ENCODE assay signal across 8 cellular contexts in the genomic region with DNA sequence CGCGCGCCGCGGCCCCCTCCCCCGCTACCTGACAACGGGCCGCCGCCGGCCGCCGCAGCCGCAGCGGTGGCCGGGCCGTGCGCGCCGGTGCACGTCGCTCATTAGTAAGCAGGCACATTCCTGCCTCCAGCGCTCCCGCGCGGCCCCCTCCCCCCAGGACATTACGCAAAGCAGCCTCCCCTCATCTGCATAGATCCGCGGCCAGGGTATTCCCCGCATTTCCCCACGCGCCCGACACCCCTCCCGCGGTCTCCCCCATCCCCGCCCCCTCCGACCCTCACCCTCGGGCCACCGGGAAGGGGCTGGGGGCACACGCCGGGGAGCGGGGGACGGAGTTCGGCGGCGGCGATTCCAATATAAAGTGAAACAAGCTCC. TPM values are rescaled to one million over a fixed set of nuclear protein-coding genes. Genes with fewer than 3 reads are reported as not detected.
DNase-seq lines count a peak whose midpoint lies in the region; ATAC-seq and TF ChIP-seq lines count a peak whose summit lies in the region.

A gene with protein sequence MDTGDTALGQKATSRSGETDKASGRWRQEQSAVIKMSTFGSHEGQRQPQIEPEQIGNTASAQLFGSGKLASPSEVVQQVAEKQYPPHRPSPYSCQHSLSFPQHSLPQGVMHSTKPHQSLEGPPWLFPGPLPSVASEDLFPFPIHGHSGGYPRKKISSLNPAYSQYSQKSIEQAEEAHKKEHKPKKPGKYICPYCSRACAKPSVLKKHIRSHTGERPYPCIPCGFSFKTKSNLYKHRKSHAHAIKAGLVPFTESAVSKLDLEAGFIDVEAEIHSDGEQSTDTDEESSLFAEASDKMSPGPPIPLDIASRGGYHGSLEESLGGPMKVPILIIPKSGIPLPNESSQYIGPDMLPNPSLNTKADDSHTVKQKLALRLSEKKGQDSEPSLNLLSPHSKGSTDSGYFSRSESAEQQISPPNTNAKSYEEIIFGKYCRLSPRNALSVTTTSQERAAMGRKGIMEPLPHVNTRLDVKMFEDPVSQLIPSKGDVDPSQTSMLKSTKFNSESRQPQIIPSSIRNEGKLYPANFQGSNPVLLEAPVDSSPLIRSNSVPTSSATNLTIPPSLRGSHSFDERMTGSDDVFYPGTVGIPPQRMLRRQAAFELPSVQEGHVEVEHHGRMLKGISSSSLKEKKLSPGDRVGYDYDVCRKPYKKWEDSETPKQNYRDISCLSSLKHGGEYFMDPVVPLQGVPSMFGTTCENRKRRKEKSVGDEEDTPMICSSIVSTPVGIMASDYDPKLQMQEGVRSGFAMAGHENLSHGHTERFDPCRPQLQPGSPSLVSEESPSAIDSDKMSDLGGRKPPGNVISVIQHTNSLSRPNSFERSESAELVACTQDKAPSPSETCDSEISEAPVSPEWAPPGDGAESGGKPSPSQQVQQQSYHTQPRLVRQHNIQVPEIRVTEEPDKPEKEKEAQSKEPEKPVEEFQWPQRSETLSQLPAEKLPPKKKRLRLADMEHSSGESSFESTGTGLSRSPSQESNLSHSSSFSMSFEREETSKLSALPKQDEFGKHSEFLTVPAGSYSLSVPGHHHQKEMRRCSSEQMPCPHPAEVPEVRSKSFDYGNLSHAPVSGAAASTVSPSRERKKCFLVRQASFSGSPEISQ (N-terminal part only) (minus strand): TSS at position 106 of the 375 bp plus-strand sequence. CDS start 170,438 bp downstream, outside the sequence.

- CTCF ChIA-PET in IMR-90 (lab: Yijun Ruan, JAX) = interaction anchor here (0.6 kb wide), 1 partner anchor 466 kb away, joined by 3 read pairs; no protein-coding TSS in a partner anchor

- peak within 1 kb of the TSS; percentile 92 for H3K9ac ChIP-seq in IMR-90 (ENCODE audit: low read depth, low read length)

- peak within 1 kb of the TSS; percentile 98 for H3K23ac ChIP-seq in IMR-90 (ENCODE audit: low read depth, low read length)

- H3K4ac ChIP-seq in IMR-90 (ENCODE audit: low read depth, low read length) = peak within 1 kb of the TSS; percentile 92

- H2AK5ac ChIP-seq in IMR-90 (ENCODE audit: low read depth, low read length) = peak within 1 kb of the TSS; percentile 80

- peaks cover 6% of the 10 kb centered on the region for H3K9me1 ChIP-seq in IMR-90 (ENCODE audit: insufficient read depth, low read length)

- peak; percentile 73 to 83 (median 76) for DNase-seq in CD4-positive, CD25-positive, alpha-beta regulatory T cell
- DNase-seq in IMR-90 (peak; percentile 87), T-helper 17 cell (peak; percentile 82 to 84 (median 83)), adrenal gland (peak; percentile 91 to 95 (median 93)), left ventricle myocardium inferior (peak; percentile 87), psoas muscle (peak; percentile 88 to 93), uterus (peak; percentile 85 to 91)

- H3K4me3 Mint-ChIP-seq in CD4-positive, CD25-positive, alpha-beta regulatory T cell = peak within 1 kb of the TSS; percentile 99 to 100 (median 100)
- peak within 1 kb of the TSS; percentile 91 for H3K4me3 Mint-ChIP-seq in T-helper 17 cell

- peaks cover 0 to 2% (median 0%) of the 10 kb centered on the region in 7 donors for H3K9me3 Mint-ChIP-seq in CD4-positive, CD25-positive, alpha-beta regulatory T cell

- POLR2A ChIA-PET in IMR-90 (lab: Charles Lee; ENCODE audit: unreplicated experiment) = no interaction called here

- intact Hi-C loops in IMR-90 (cut with micrococcal nuclease) = loop anchor here (1.0 to 5.0 kb wide), 5 partner anchors 82 to 252 kb away; no protein-coding TSS in a partner anchor
- intact Hi-C loops in adrenal gland (cut with DNase I) = loop anchor here (10.0 kb wide), 2 partner anchors 60 to 250 kb away; no protein-coding TSS in a partner anchor
- intact Hi-C loops in left ventricle myocardium inferior (cut with micrococcal nuclease) = loop anchor here (10.0 kb wide), 1 partner anchor 50 kb away; no protein-coding TSS in a partner anchor
- intact Hi-C loops in psoas muscle (cut with DNase I) = loop anchor here (2.0 to 5.0 kb wide), 5 partner anchors 18 to 243 kb away; no protein-coding TSS in a partner anchor
- intact Hi-C loops in uterus (cut with DNase I; ENCODE audit: low total_unique reads) = no loop called here

- H3K14ac ChIP-seq in IMR-90 (replicated peaks; ENCODE audit: low read depth, low read length) = peak within 1 kb of the TSS; percentile 96

- peak; percentile 20; the same call in 1 of the 2 replicates for TF ChIP-seq CTCF in IMR-90 (conservative IDR thresholded peaks at IDR 0.05; ENCODE audit: low read depth, low read length)
- peak in 1 of 6 experiments; percentile 45 for TF ChIP-seq CTCF in adrenal gland (IDR thresholded peaks at IDR 0.05)
- TF ChIP-seq CTCF in left ventricle myocardium inferior (IDR thresholded peaks at IDR 0.05; ENCODE audit: borderline replicate concordance) = peak; percentile 31
- no peak for TF ChIP-seq CTCF in psoas muscle (IDR thresholded peaks at IDR 0.05)
- peak in 2 of 4 experiments; percentile 33 to 45 for TF ChIP-seq CTCF in uterus (IDR thresholded peaks at IDR 0.05)

- peak within 1 kb of the TSS; percentile 88 for H2BK5ac ChIP-seq in IMR-90 (ENCODE audit: low read depth, low read length, poor library complexity, severe bottlenecking)

- in situ Hi-C loops in IMR-90 (cut with MboI; ENCODE audit: low sequenced_read_pairs) = no loop called here

- H2AFZ ChIP-seq in IMR-90 (replicated peaks; ENCODE audit: low read length, poor library complexity) = peak within 1 kb of the TSS; percentile 96

- H3K18ac ChIP-seq in IMR-90 (ENCODE audit: low read depth, low read length) = peak within 1 kb of the TSS; percentile 90

- dilution Hi-C loops in IMR-90 (cut with HindIII; ENCODE audit: low sequenced_read_pairs, unreplicated experiment) = no loop called here

- H3K4me2 ChIP-seq in IMR-90 (ENCODE audit: low read depth, low read length) = peak within 1 kb of the TSS; percentile 95

- peak within 1 kb of the TSS; percentile 62 to 83 for H4K8ac ChIP-seq in IMR-90 (ENCODE audit: low read depth in 2 of 2, low read length in 2 of 2)

- peak within 1 kb of the TSS; percentile 95 for H3K4me3 ChIP-seq in CD4-positive, CD25-positive, alpha-beta regulatory T cell (ENCODE audit: low read depth, low read length)
- H3K4me3 ChIP-seq in IMR-90 (ENCODE audit: insufficient read depth, low read depth, low read length) (peak within 1 kb of the TSS; percentile 74), adrenal gland (peak within 1 kb of the TSS; percentile 68 to 94 (median 90)), left ventricle myocardium inferior (peak within 1 kb of the TSS; percentile 93), psoas muscle (peak within 1 kb of the TSS; percentile 94), uterus (peak within 1 kb of the TSS; percentile 95 to 98)

- peak within 1 kb of the TSS; percentile 72; the same call in 1 of the 3 replicates for H2BK15ac ChIP-seq in IMR-90 (ENCODE audit: low read depth, low read length)

- H3K4me1 ChIP-seq in CD4-positive, CD25-positive, alpha-beta regulatory T cell (ENCODE audit: control insufficient read depth, insufficient read depth, low read length, poor library complexity, severe bottlenecking) = peaks cover 46% of the 10 kb centered on the region
- H3K4me1 ChIP-seq in IMR-90 (ENCODE audit: control insufficient read depth, insufficient read depth, low read length) = peaks cover 8% of the 10 kb centered on the region
- H3K4me1 ChIP-seq in adrenal gland (replicated peaks in 1 of 2) = peaks cover 10 to 22% of the 10 kb centered on the region in 2 donors
- H3K4me1 ChIP-seq in left ventricle myocardium inferior = peaks cover 57% of the 10 kb centered on the region
- peaks cover 39% of the 10 kb centered on the region for H3K4me1 ChIP-seq in psoas muscle
- no peaks in the 10 kb centered on the region for H3K4me1 ChIP-seq in uterus

- peak within 1 kb of the TSS; percentile 86 for H2BK120ac ChIP-seq in IMR-90 (ENCODE audit: low read depth, low read length)

- ATAC-seq in CD4-positive, CD25-positive, alpha-beta regulatory T cell (ENCODE audit: low read depth in 2 of 2) = peak; percentile 30 to 38
- ATAC-seq in GM21367 (IDR thresholded peaks at IDR 0.05; ENCODE audit: unreplicated experiment) (peak; percentile 18), IMR-90 (ENCODE audit: low read depth) (peak; percentile 37), T-helper 17 cell (peak; percentile 44), psoas muscle (peak; percentile 59 to 65 (median 62))

- H3K56ac ChIP-seq in IMR-90 (ENCODE audit: extremely low read depth, insufficient read depth, low read length) = peak within 1 kb of the TSS; percentile 92

- peak within 1 kb of the TSS; percentile 99 for H3K27ac ChIP-seq in CD4-positive, CD25-positive, alpha-beta regulatory T cell (ENCODE audit: insufficient read depth, low read length, poor library complexity, severe bottlenecking)
- H3K27ac ChIP-seq in IMR-90 (ENCODE audit: insufficient read depth, low read length) = peak within 1 kb of the TSS; percentile 93
- H3K27ac ChIP-seq in adrenal gland = peak within 1 kb of the TSS; percentile 99 to 100 (median 99)
- peak within 1 kb of the TSS; percentile 98 for H3K27ac ChIP-seq in left ventricle myocardium inferior (replicated peaks)
- H3K27ac ChIP-seq in psoas muscle = peak within 1 kb of the TSS; percentile 99
- peak within 1 kb of the TSS; percentile 95 to 100 for H3K27ac ChIP-seq in uterus

- H3K4me1 Mint-ChIP-seq in CD4-positive, CD25-positive, alpha-beta regulatory T cell = peaks cover 22 to 53% (median 37%) of the 10 kb centered on the region in 4 donors
- H3K4me1 Mint-ChIP-seq in T-helper 17 cell = peaks cover 37% of the 10 kb centered on the region

- H2BK20ac ChIP-seq in IMR-90 (ENCODE audit: low read depth, low read length) = peak within 1 kb of the TSS; percentile 21; the same call in 1 of the 2 replicates

- H3K36me3 Mint-ChIP-seq in CD4-positive, CD25-positive, alpha-beta regulatory T cell = no peaks in the 10 kb centered on the region
- H3K36me3 Mint-ChIP-seq in T-helper 17 cell (ENCODE audit: low read depth) = no peaks in the 10 kb centered on the region

- TF ChIP-seq POLR2A in IMR-90 (IDR thresholded peaks at IDR 0.05; ENCODE audit: low read depth, low read length) (peak; percentile 79), adrenal gland (IDR thresholded peaks at IDR 0.05) (no peak), uterus (IDR thresholded peaks at IDR 0.05) (peak; percentile 7 to 14)

- H3K27ac Mint-ChIP-seq in CD4-positive, CD25-positive, alpha-beta regulatory T cell = peak within 1 kb of the TSS; percentile 98 to 100 (median 99)
- H3K27ac Mint-ChIP-seq in T-helper 17 cell = peak within 1 kb of the TSS; percentile 94

- TF ChIP-seq RAD21 in IMR-90 (IDR thresholded peaks at IDR 0.05; ENCODE audit: low read length) = peak; percentile 13; the same call in 1 of the 2 replicates

- peak within 1 kb of the TSS; percentile 94 for H2AK9ac ChIP-seq in IMR-90 (replicated peaks; ENCODE audit: low read depth, low read length, poor library complexity)

- H4K5ac ChIP-seq in IMR-90 (ENCODE audit: low read depth, low read length) = peak within 1 kb of the TSS; percentile 72

- no TSS peak for BruUV-seq in IMR-90 (replicated peaks; lab: Mats Ljungman, UMichigan)

- peaks cover 18% of the 10 kb centered on the region for H3K27me3 Mint-ChIP-seq in CD4-positive, CD25-positive, alpha-beta regulatory T cell
- no peaks in the 10 kb centered on the region for H3K27me3 Mint-ChIP-seq in T-helper 17 cell

- peak within 1 kb of the TSS; percentile 90 for H4K91ac ChIP-seq in IMR-90 (ENCODE audit: insufficient read depth, low read depth, low read length)

- H4K20me1 ChIP-seq in IMR-90 (ENCODE audit: insufficient read depth, low read length) = peaks cover 11% of the 10 kb centered on the region

- peaks cover 6 to 24% of the 10 kb centered on the region in 2 experiments; a peak in 3 of 4 replicates for H3K79me1 ChIP-seq in IMR-90 (ENCODE audit: low read depth in 1 of 2, low read length in 2 of 2)

- no peaks in the 10 kb centered on the region for H3K9me3 ChIP-seq in CD4-positive, CD25-positive, alpha-beta regulatory T cell (ENCODE audit: control insufficient read depth in 2 of 2, low read length in 2 of 2)
- no peaks in the 10 kb centered on the region for H3K9me3 ChIP-seq in IMR-90 (ENCODE audit: control insufficient read depth, insufficient read depth, low read length)
- H3K9me3 ChIP-seq in T-helper 17 cell (ENCODE audit: control insufficient read depth, low read length, poor library complexity, severe bottlenecking) = no peaks in the 10 kb centered on the region
- H3K9me3 ChIP-seq in adrenal gland (replicated peaks in 1 of 3) = no peaks in the 10 kb centered on the region
- no peaks in the 10 kb centered on the region for H3K9me3 ChIP-seq in left ventricle myocardium inferior (replicated peaks)
- H3K9me3 ChIP-seq in psoas muscle = no peaks in the 10 kb centered on the region
- no peaks in the 10 kb centered on the region for H3K9me3 ChIP-seq in uterus

- no peaks in the 10 kb centered on the region for H3K36me3 ChIP-seq in CD4-positive, CD25-positive, alpha-beta regulatory T cell (ENCODE audit: control insufficient read depth, insufficient read depth, low read length)
- no peaks in the 10 kb centered on the region for H3K36me3 ChIP-seq in IMR-90 (ENCODE audit: control insufficient read depth, insufficient read depth, low read length)
- no peaks in the 10 kb centered on the region for H3K36me3 ChIP-seq in adrenal gland (replicated peaks in 1 of 2)
- no peaks in the 10 kb centered on the region for H3K36me3 ChIP-seq in left ventricle myocardium inferior
- no peaks in the 10 kb centered on the region for H3K36me3 ChIP-seq in psoas muscle (ENCODE audit: insufficient read depth in 1 of 2, low read depth in 1 of 2)
- H3K36me3 ChIP-seq in uterus = no peaks in the 10 kb centered on the region

- 0% methylated on average over 18 of the region's 46 CpGs; no CpG with 5 or more reads in 1 of the 2 experiments for WGBS in IMR-90 (ENCODE audit: extremely low coverage in 2 of 2, insufficient read length in 1 of 2), 2 experiments
- 0 to 2% (median 1%) methylated on average over 6 to 46 of the region's 46 CpGs for WGBS in adrenal gland, 4 donors
- 1% methylated on average over 25 to 46 of the region's 46 CpGs for WGBS in psoas muscle, 3 donors

- H3K27me3 ChIP-seq in CD4-positive, CD25-positive, alpha-beta regulatory T cell (ENCODE audit: control insufficient read depth, insufficient read depth, low read length) = no peaks in the 10 kb centered on the region
- no peaks in the 10 kb centered on the region for H3K27me3 ChIP-seq in IMR-90 (ENCODE audit: control insufficient read depth, insufficient read depth, low read length)
- no peaks in the 10 kb centered on the region for H3K27me3 ChIP-seq in adrenal gland
- no peaks in the 10 kb centered on the region for H3K27me3 ChIP-seq in left ventricle myocardium inferior (ENCODE audit: low read depth)
- no peaks in the 10 kb centered on the region for H3K27me3 ChIP-seq in psoas muscle (ENCODE audit: insufficient read depth in 3 of 3, low read length in 2 of 3)
- H3K27me3 ChIP-seq in uterus = no peaks in the 10 kb centered on the region

RNA-seq across cellular contexts. Expression of the gene that starts here (rescaled TPM):
- 76.7 TPM for total RNA-seq in CD4-positive, CD25-positive, alpha-beta regulatory T cell
- polyA plus RNA-seq in CD4-positive, CD25-positive, alpha-beta regulatory T cell = 10 to 100 TPM in 3 of 4 donors, 1 to 10 TPM in 1; 9.7 to 12.5 (median 11.8) TPM
- total RNA-seq in IMR-90 (2012; rRNA removed) (11.1 and 11.3 TPM in 2 replicates), T-helper 17 cell (10 to 100 TPM; 73.6 to 78.6 TPM), adrenal gland (10 to 100 TPM; 10.7 to 27.6 (median 20.4) TPM), left ventricle myocardium inferior (16.2 TPM), psoas muscle (10 to 100 TPM; 22.6 to 39.7 (median 29.0) TPM), uterus (10 to 100 TPM; 11.0 to 24.7 (median 19.8) TPM)
- polyA plus RNA-seq in IMR-90 (2012; rRNA removed) (4.2 and 4.3 TPM in 2 replicates), adrenal gland (1 to 10 TPM; 5.4 to 9.0 (median 8.4) TPM), psoas muscle (10 to 100 TPM in 1 of 3 donors, 1 to 10 TPM in 2; 6.2 to 15.1 (median 6.3) TPM)
- polyA plus RNA-seq in IMR-90 (2012; cell fraction: cytosol; rRNA removed) = 1.4 and 1.5 TPM in 2 replicates
- polyA plus RNA-seq in IMR-90 (2012; cell fraction: nucleus; rRNA removed; ENCODE audit: low replicate concordance) = 2.9 and 6.6 TPM in 2 replicates

Comparison
In these comparisons a context has a peak if more than half of its experiments do, and no peak if none do; other contexts are left out.
1. Peak in every context shown above with its lines: DNase-seq, ATAC-seq, H3K4me3 ChIP-seq and H3K27ac ChIP-seq.
2. POLR2A ChIP-seq: peak in IMR-90 (single experiment) and uterus (2 of 2); none in adrenal gland (0 of 2).